Comparison of ENCODE assay signal across 9 cellular contexts in genomic region chr16:30785126-30786106, GRCh38. TPM values are rescaled to one million over a fixed set of nuclear protein-coding genes. Genes with fewer than 3 reads are reported as not detected.
DNase-seq lines count a peak whose midpoint lies in the region; ATAC-seq and TF ChIP-seq lines count a peak whose summit lies in the region.
"Had no signal": no experiment of that assay in that cellular context is flagged by ENCODE, and none has a peak within 500 bp of the region (broad histone marks: within the 10 kb centered on the region; RNA-seq: fewer than 3 reads in every experiment).

No MANE protein-coding gene starts in this region.

- peaks cover 9 to 24% (median 13%) of the 10 kb centered on the region in 3 donors for H3K4me1 Mint-ChIP-seq in CD8-positive, alpha-beta memory T cell

- H2AFZ ChIP-seq in osteoblast (ENCODE audit: low read length), result no peak overlapping the region

- H3K79me2 ChIP-seq in osteoblast (ENCODE audit: insufficient read depth, low read length), result peaks cover 33% of the 10 kb centered on the region

- peak overlapping the region; percentile 13 to 74 (median 67) for H3K4me3 Mint-ChIP-seq in CD8-positive, alpha-beta memory T cell

- H3K36me3 ChIP-seq in CD8-positive, alpha-beta memory T cell (ENCODE audit: insufficient read depth, low read length), result no peaks in the 10 kb centered on the region
- H3K36me3 ChIP-seq in RWPE2 (ENCODE audit: low read depth) (peaks cover 20% of the 10 kb centered on the region), esophagus muscularis mucosa (peaks cover 20 to 42% (median 38%) of the 10 kb centered on the region in 4 donors), osteoblast (ENCODE audit: insufficient read depth, low read length) (peaks cover 31% of the 10 kb centered on the region)

- H4K20me1 ChIP-seq in osteoblast (ENCODE audit: insufficient read depth, low read length), result peaks cover 5% of the 10 kb centered on the region

- CTCF ChIA-PET in CD8-positive, alpha-beta memory T cell (lab: Charles Lee), result interaction anchor here (0.9 kb wide), 2 partner anchors 20 to 59 kb away, joined by 3 read pairs; no protein-coding TSS in a partner anchor

- H3K27me3 Mint-ChIP-seq in CD8-positive, alpha-beta memory T cell, result peaks cover 14% of the 10 kb centered on the region in 2 donors

- TF ChIP-seq CTCF in RWPE2 (IDR thresholded peaks at IDR 0.05; ENCODE audit: poor library complexity, severe bottlenecking) (no peak), esophagus muscularis mucosa (IDR thresholded peaks at IDR 0.05) (no peak), osteoblast (IDR thresholded peaks at IDR 0.05; ENCODE audit: extremely low read depth, low read depth, low read length) (no peak)

- intact Hi-C loops in esophagus muscularis mucosa (cut with DNase I), result loop anchor here (2.0 kb wide), 1 partner anchor 19 kb away; no protein-coding TSS in a partner anchor

- peak overlapping the region; percentile 93 for H3K4me2 ChIP-seq in osteoblast (ENCODE audit: insufficient read depth, low read length)

- no peaks in the 10 kb centered on the region for H3K9me3 Mint-ChIP-seq in CD8-positive, alpha-beta memory T cell

- TF ChIP-seq POLR2A in esophagus muscularis mucosa (IDR thresholded peaks at IDR 0.05; ENCODE audit: low read depth), result no peak

- no peak overlapping the region for H3K4me3 ChIP-seq in CD8-positive, alpha-beta memory T cell (ENCODE audit: low read length)
- peak overlapping the region; percentile 99 for H3K4me3 ChIP-seq in RWPE2 (ENCODE audit: severe bottlenecking)
- H3K4me3 ChIP-seq in esophagus muscularis mucosa, result peak overlapping the region; percentile 77 to 99 (median 98)
- peak overlapping the region; percentile 97 for H3K4me3 ChIP-seq in osteoblast (ENCODE audit: insufficient read depth, low read length)

- ATAC-seq in RWPE2 (ENCODE audit: low read depth), result no peak

- DNase-seq in CD8-positive, alpha-beta memory T cell, result no peak
- DNase-seq in RWPE2 (ENCODE audit: low spot score) (no peak), esophagus muscularis mucosa (ENCODE audit: extremely low spot score) (no peak), osteoblast (ENCODE audit: insufficient read length, low spot score, missing footprints) (peak; percentile 90), NCI-H1048 (lab: John Stamatoyannopoulos, UW) (no peak), AG08395 (ENCODE audit: low spot score) (no peak), NCI-H2196 treated with DMSO at 0.1 percent for 48 hours (lab: John Stamatoyannopoulos, UW; ENCODE audit: unreplicated experiment) (no peak)
- no peak for DNase-seq in stimulated activated naive CD4-positive, alpha-beta T cell (lab: John Stamatoyannopoulos, UW)
- DNase-seq: activated effector memory CD4-positive, alpha-beta T cell treated with Interleukin-2 at 50 U/mL for 16 hours had no signal

- POLR2A ChIA-PET in CD8-positive, alpha-beta memory T cell (lab: Charles Lee), result interaction anchor here (0.6 kb wide), 2 partner anchors 27 to 98 kb away, joined by 6 to 9 read pairs; no protein-coding TSS in a partner anchor

- peak overlapping the region; percentile 31 for H3K27ac ChIP-seq in CD8-positive, alpha-beta memory T cell (ENCODE audit: low read depth, low read length)
- H3K27ac ChIP-seq in RWPE2 (ENCODE audit: poor library complexity, severe bottlenecking) (peak overlapping the region; percentile 76), esophagus muscularis mucosa (replicated peaks in 1 of 4) (peak overlapping the region; percentile 91 to 97 (median 94)), osteoblast (ENCODE audit: low read depth, low read length) (peak overlapping the region; percentile 76)

- H3K4me1 ChIP-seq in CD8-positive, alpha-beta memory T cell (ENCODE audit: insufficient read depth, low read length), result peaks cover 14% of the 10 kb centered on the region
- H3K4me1 ChIP-seq in RWPE2 (ENCODE audit: insufficient read depth, poor library complexity, severe bottlenecking) (peaks cover 9% of the 10 kb centered on the region), esophagus muscularis mucosa (peaks cover 19 to 39% (median 29%) of the 10 kb centered on the region in 4 donors), osteoblast (ENCODE audit: insufficient read depth, low read length) (peaks cover 11% of the 10 kb centered on the region)

- H3K27ac Mint-ChIP-seq in CD8-positive, alpha-beta memory T cell, result peak overlapping the region in 2 of 8 donors; percentile 17 to 88

- no peak for TF ChIP-seq EP300 in esophagus muscularis mucosa (IDR thresholded peaks at IDR 0.05)

- H3K27me3 ChIP-seq in CD8-positive, alpha-beta memory T cell (ENCODE audit: insufficient read depth, low read length, poor library complexity, severe bottlenecking), result peaks cover 7% of the 10 kb centered on the region
- H3K27me3 ChIP-seq in RWPE2 (ENCODE audit: insufficient read depth, poor library complexity, severe bottlenecking) (no peaks in the 10 kb centered on the region), esophagus muscularis mucosa (no peaks in the 10 kb centered on the region), osteoblast (ENCODE audit: insufficient read depth, low read length) (no peaks in the 10 kb centered on the region)

- H3K9me3 ChIP-seq in CD8-positive, alpha-beta memory T cell (ENCODE audit: low read length), result no peaks in the 10 kb centered on the region
- H3K9me3 ChIP-seq in RWPE2 (ENCODE audit: severe bottlenecking) (no peaks in the 10 kb centered on the region), esophagus muscularis mucosa (no peaks in the 10 kb centered on the region), osteoblast (ENCODE audit: low read depth, low read length) (no peaks in the 10 kb centered on the region)

- 69% methylated on average over 7 of the region's 7 CpGs for WGBS in esophagus muscularis mucosa

- peaks cover 0 to 11% (median 2%) of the 10 kb centered on the region in 3 donors for H3K36me3 Mint-ChIP-seq in CD8-positive, alpha-beta memory T cell

RNA-seq across cellular contexts. Expression of gene ZNF629, which starts 1.6 kb away (rescaled TPM):
- total RNA-seq in CD8-positive, alpha-beta memory T cell, result 1 to 10 TPM; 5.6 to 5.7 TPM
- 1.1 TPM for polyA plus RNA-seq in CD8-positive, alpha-beta memory T cell
- 10 to 100 TPM; 10.4 to 17.1 (median 15.4) TPM for total RNA-seq in esophagus muscularis mucosa
- total RNA-seq in osteoblast, result 15.3 and 16.3 TPM in 2 replicates

RNA-seq across cellular contexts. Expression of gene RNF40, which starts 23.3 kb away (rescaled TPM):
- total RNA-seq in CD8-positive, alpha-beta memory T cell, result 100 to 1,000 TPM; 152 to 157 TPM
- 61.9 TPM for polyA plus RNA-seq in CD8-positive, alpha-beta memory T cell
- total RNA-seq in esophagus muscularis mucosa (10 to 100 TPM; 61.9 to 86.9 (median 67.0) TPM), osteoblast (63.1 and 88.3 TPM in 2 replicates)

RNA-seq across cellular contexts. Expression of gene CFAP119, which starts 23.6 kb away (rescaled TPM):
- total RNA-seq in CD8-positive, alpha-beta memory T cell, result 1 to 10 TPM; 6.5 to 6.9 TPM
- polyA plus RNA-seq in CD8-positive, alpha-beta memory T cell, result 0.25 TPM
- total RNA-seq in esophagus muscularis mucosa, result 1 to 10 TPM in 2 of 4 donors, under 1 TPM in 2; 0.42 to 2.9 (median 1.4) TPM
- 2.4 and 2.9 TPM in 2 replicates for total RNA-seq in osteoblast

RNA-seq across cellular contexts. Expression of gene PHKG2, which starts 37.2 kb away (rescaled TPM):
- 10 to 100 TPM; 31.8 to 32.2 TPM for total RNA-seq in CD8-positive, alpha-beta memory T cell
- 47.0 TPM for polyA plus RNA-seq in CD8-positive, alpha-beta memory T cell
- total RNA-seq in esophagus muscularis mucosa (10 to 100 TPM; 22.4 to 25.8 (median 23.5) TPM), osteoblast (20.3 and 25.0 TPM in 2 replicates)

Comparison
In these comparisons a context has a peak if more than half of its experiments do, and no peak if none do; other contexts are left out.
1. H3K27ac ChIP-seq: peak in every context shown above with its lines; median percentile 94 in esophagus muscularis mucosa; 76 in RWPE2; 76 in osteoblast; 31 in CD8-positive, alpha-beta memory T cell.